Comparison of ENCODE assay signal across 31 cellular contexts in the genomic region with DNA sequence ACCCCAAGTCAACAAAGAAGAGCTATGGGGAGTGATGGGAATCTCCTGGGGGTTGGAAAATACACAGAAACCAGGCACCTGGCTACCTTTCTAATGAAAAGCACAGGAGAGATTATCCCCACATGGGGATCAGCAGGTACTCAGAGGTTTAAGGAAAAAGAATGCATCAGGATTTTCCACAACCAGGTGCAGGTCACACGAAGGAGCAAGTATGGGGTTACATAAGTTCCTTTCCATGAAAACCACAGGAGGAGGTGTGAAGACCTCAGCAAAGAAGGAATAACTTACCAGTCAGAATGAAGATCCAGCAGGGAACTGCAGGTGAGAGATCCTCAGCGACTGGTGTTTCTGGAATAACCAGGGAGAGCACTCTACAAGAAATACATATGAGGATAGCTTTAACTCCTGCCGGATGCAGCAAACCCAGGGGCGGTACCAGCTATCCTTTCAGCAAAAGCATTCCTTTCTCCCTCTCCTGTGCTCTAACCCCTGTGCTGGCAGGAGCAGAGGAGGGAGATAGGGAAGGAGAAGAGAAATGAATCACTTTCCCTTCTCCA.
DNase-seq lines count a peak whose midpoint lies in the region; ATAC-seq, FAIRE-seq and TF ChIP-seq lines count a peak whose summit lies in the region.
"Had no signal": no experiment of that assay in that cellular context is flagged by ENCODE, and none has a peak within 500 bp of the region (broad histone marks: within the 10 kb centered on the region; RNA-seq: fewer than 3 reads in every experiment).

No MANE protein-coding gene starts in this region.

- H3K18ac ChIP-seq in neuronal stem cell (ENCODE audit: low read length) = no peak overlapping the region

- H3K4me1 ChIP-seq in HUES64 (ENCODE audit: insufficient read depth, low read length) = peaks cover 23% of the 10 kb centered on the region
- H3K4me1 ChIP-seq in neuronal stem cell (ENCODE audit: control insufficient read depth in 2 of 2, insufficient read depth in 1 of 2, low read depth in 1 of 2, low read length in 2 of 2) = peaks cover 0 to 3% of the 10 kb centered on the region in 2 donors
- H3K4me1 ChIP-seq: BLaER1 treated with 17β-estradiol and CSF1 and Interleukin-3, amounts not matched to agents 10 nM and 100 nM; gastrocnemius medialis; right lobe of liver; upper lobe of left lung had no signal

- DNase-seq in bronchial epithelial cell (ENCODE audit: low read depth) = peak; percentile 22
- DNase-seq in iPS DF 4.7 (ENCODE audit: extremely low read depth, low spot score) = peak; percentile 44
- no peak for DNase-seq in neuronal stem cell (ENCODE audit: low spot score)
- no peak for DNase-seq in GM19239 (ENCODE audit: insufficient read length, low spot score)
- DNase-seq: activated CD4-positive, alpha-beta T cell treated with anti-CD3 and anti-CD28 coated beads, Interleukin-2, amount 50 U/mL, for 1 hour; activated naive CD8-positive, alpha-beta T cell treated with anti-CD3 and anti-CD28 coated beads, Interleukin-2, amount 50 U/mL, for 24 hours; activated T-cell treated with anti-CD3 and anti-CD28 coated beads, Interleukin-2, amount 50 U/mL, for 48 hours; COR-L47; effector memory CD4-positive, alpha-beta T cell; gastrocnemius medialis; GF-D8; hippocampal formation; Kasumi-1; left cardiac atrium; NCI-H1694; NCI-H2171; NCI-H526 treated with DMSO at 0.1 percent for 48 hours; right lobe of liver; stimulated activated CD4-positive, alpha-beta T cell treated with anti-CD3 and anti-CD28 coated beads, Interleukin-12 subunit alpha, Interleukin-12 subunit beta, amount 100 ng/mL, for 4 hours; stimulated activated CD4-positive, alpha-beta T cell treated with anti-CD3 and anti-CD28 coated beads, Interleukin-4, amount 100 ng/mL, for 1 hour; SW 1271; T-helper 9 cell; upper lobe of left lung; WERI-Rb-1 had no signal

- WGBS in HUES64 = 32% methylated on average over 2 of the region's 4 CpGs
- no CpG with 5 or more reads among the region's 4 CpGs for WGBS in neuronal stem cell (ENCODE audit: extremely low coverage in 2 of 2, insufficient read length in 2 of 2, insufficient replicate concordance in 1 of 2), 2 donors

- H4K91ac ChIP-seq in neuronal stem cell (ENCODE audit: low read depth, low read length, poor library complexity) = no peak overlapping the region

- H3K23ac ChIP-seq in neuronal stem cell (ENCODE audit: low read depth, low read length, poor library complexity) = no peak overlapping the region

- H2AK5ac ChIP-seq in neuronal stem cell (ENCODE audit: low read depth, low read length) = no peak overlapping the region

- H3K27me3 ChIP-seq in HUES64 (ENCODE audit: insufficient read depth, low read length) = no peaks in the 10 kb centered on the region
- no peaks in the 10 kb centered on the region for H3K27me3 ChIP-seq in bronchial epithelial cell (ENCODE audit: control insufficient read depth, insufficient read depth, low read length)
- H3K27me3 ChIP-seq in neuronal stem cell (ENCODE audit: control insufficient read depth in 3 of 3, insufficient read depth in 3 of 3, low read depth in 1 of 3, low read length in 3 of 3) = no peaks in the 10 kb centered on the region
- H3K27me3 ChIP-seq: BLaER1 treated with 17β-estradiol and CSF1 and Interleukin-3, amounts not matched to agents 10 nM and 100 nM; gastrocnemius medialis; right lobe of liver; upper lobe of left lung had no signal

- no peak overlapping the region for H3K14ac ChIP-seq in neuronal stem cell (ENCODE audit: low read length)

- ATAC-seq in GM19328 (IDR thresholded peaks at IDR 0.05; ENCODE audit: unreplicated experiment) = no peak
- ATAC-seq in HG02678 (IDR thresholded peaks at IDR 0.05; ENCODE audit: unreplicated experiment) = no peak
- ATAC-seq: activated naive CD8-positive, alpha-beta T cell treated with anti-CD3 and anti-CD28 coated beads, Interleukin-2, amount 50 U/mL, for 24 hours; esophagus mucosa; gastrocnemius medialis; HepG2; right lobe of liver had no signal

- H4K8ac ChIP-seq in neuronal stem cell (ENCODE audit: low read depth, low read length) = no peak overlapping the region

- no peaks in the 10 kb centered on the region for H3K79me1 ChIP-seq in neuronal stem cell (ENCODE audit: low read depth, low read length)

- no peak overlapping the region for H2BK120ac ChIP-seq in neuronal stem cell (ENCODE audit: low read depth, low read length)

- H3K27ac ChIP-seq in HUES64 (ENCODE audit: low read depth, low read length) (peak overlapping the region; percentile 65; the same call in 1 of the 2 replicates), neuronal stem cell (replicated peaks; ENCODE audit: low read length) (no peak overlapping the region)
- H3K27ac ChIP-seq: BLaER1 treated with 17β-estradiol and CSF1 and Interleukin-3, amounts not matched to agents 10 nM and 100 nM; coronary artery; gastrocnemius medialis; right lobe of liver; upper lobe of left lung; WERI-Rb-1 had no signal

- H3K9ac ChIP-seq in HUES64 (ENCODE audit: low read depth, low read length) = no peak overlapping the region
- no peak overlapping the region for H3K9ac ChIP-seq in neuronal stem cell (ENCODE audit: low read depth, low read length, poor library complexity)
- H3K9ac ChIP-seq: BLaER1 treated with 17β-estradiol and CSF1 and Interleukin-3, amounts not matched to agents 10 nM and 100 nM had no signal

- H3K4ac ChIP-seq in neuronal stem cell (ENCODE audit: low read length) = no peak overlapping the region

- no peak overlapping the region for H2BK15ac ChIP-seq in neuronal stem cell (ENCODE audit: low read length)

- no peak overlapping the region for H2BK5ac ChIP-seq in neuronal stem cell (ENCODE audit: low read length)

- FAIRE-seq in bronchial epithelial cell (lab: Jason Lieb, UNC) (no peak), GM19239 (lab: Jason Lieb, UNC) (no peak)
- FAIRE-seq: HepG2 had no signal

- TF ChIP-seq CTCF in bronchial epithelial cell (IDR thresholded peaks at IDR 0.05; ENCODE audit: insufficient read depth, low read length, severe bottlenecking) = no peak

- H3K36me3 ChIP-seq in HUES64 (ENCODE audit: insufficient read depth, low read length) (no peaks in the 10 kb centered on the region), bronchial epithelial cell (ENCODE audit: control insufficient read depth, insufficient read depth, low read length) (no peaks in the 10 kb centered on the region), neuronal stem cell (replicated peaks in 1 of 2; ENCODE audit: control insufficient read depth in 2 of 2, insufficient read depth in 2 of 2, low read length in 2 of 2) (no peaks in the 10 kb centered on the region)
- H3K36me3 ChIP-seq: BLaER1 treated with 17β-estradiol and CSF1 and Interleukin-3, amounts not matched to agents 10 nM and 100 nM; gastrocnemius medialis; right lobe of liver; upper lobe of left lung; WERI-Rb-1 had no signal

- H3K4me3 ChIP-seq in HUES64 (ENCODE audit: low read length) = no peak overlapping the region
- no peak overlapping the region for H3K4me3 ChIP-seq in bronchial epithelial cell (ENCODE audit: low read depth, low read length)
- no peak overlapping the region for H3K4me3 ChIP-seq in neuronal stem cell (ENCODE audit: low read length in 2 of 2)
- H3K4me3 ChIP-seq: BLaER1 treated with 17β-estradiol and CSF1 and Interleukin-3, amounts not matched to agents 10 nM and 100 nM; coronary artery; gastrocnemius medialis; right lobe of liver; upper lobe of left lung had no signal

- peak overlapping the region; percentile 69 for H2AFZ ChIP-seq in neuronal stem cell (ENCODE audit: low read length)

- H3K9me3 ChIP-seq in HUES64 (ENCODE audit: insufficient read depth, low read depth, low read length) (no peaks in the 10 kb centered on the region), neuronal stem cell (replicated peaks in 1 of 2; ENCODE audit: control insufficient read depth in 2 of 2, insufficient read depth in 1 of 2, low read depth in 1 of 2, low read length in 2 of 2) (peaks cover 0 to 6% of the 10 kb centered on the region in 2 donors)
- H3K9me3 ChIP-seq: BLaER1 treated with 17β-estradiol and CSF1 and Interleukin-3, amounts not matched to agents 10 nM and 100 nM; gastrocnemius medialis; right lobe of liver; upper lobe of left lung had no signal

- no peak overlapping the region for H2BK12ac ChIP-seq in neuronal stem cell (ENCODE audit: low read length)

- no peak overlapping the region for H3K4me2 ChIP-seq in neuronal stem cell (ENCODE audit: insufficient read depth, low read length, poor library complexity, severe bottlenecking)
- H3K4me2 ChIP-seq: BLaER1 treated with 17β-estradiol and CSF1 and Interleukin-3, amounts not matched to agents 10 nM and 100 nM had no signal

Comparison
In these comparisons a context has a peak if more than half of its experiments do, and no peak if none do; other contexts are left out.
1. DNase-seq: peak in bronchial epithelial cell (single experiment) and iPS DF 4.7 (single experiment); none in neuronal stem cell (single experiment) and GM19239 (single experiment).